Comparison of ENCODE assay signal across 9 cellular contexts in the genomic region with DNA sequence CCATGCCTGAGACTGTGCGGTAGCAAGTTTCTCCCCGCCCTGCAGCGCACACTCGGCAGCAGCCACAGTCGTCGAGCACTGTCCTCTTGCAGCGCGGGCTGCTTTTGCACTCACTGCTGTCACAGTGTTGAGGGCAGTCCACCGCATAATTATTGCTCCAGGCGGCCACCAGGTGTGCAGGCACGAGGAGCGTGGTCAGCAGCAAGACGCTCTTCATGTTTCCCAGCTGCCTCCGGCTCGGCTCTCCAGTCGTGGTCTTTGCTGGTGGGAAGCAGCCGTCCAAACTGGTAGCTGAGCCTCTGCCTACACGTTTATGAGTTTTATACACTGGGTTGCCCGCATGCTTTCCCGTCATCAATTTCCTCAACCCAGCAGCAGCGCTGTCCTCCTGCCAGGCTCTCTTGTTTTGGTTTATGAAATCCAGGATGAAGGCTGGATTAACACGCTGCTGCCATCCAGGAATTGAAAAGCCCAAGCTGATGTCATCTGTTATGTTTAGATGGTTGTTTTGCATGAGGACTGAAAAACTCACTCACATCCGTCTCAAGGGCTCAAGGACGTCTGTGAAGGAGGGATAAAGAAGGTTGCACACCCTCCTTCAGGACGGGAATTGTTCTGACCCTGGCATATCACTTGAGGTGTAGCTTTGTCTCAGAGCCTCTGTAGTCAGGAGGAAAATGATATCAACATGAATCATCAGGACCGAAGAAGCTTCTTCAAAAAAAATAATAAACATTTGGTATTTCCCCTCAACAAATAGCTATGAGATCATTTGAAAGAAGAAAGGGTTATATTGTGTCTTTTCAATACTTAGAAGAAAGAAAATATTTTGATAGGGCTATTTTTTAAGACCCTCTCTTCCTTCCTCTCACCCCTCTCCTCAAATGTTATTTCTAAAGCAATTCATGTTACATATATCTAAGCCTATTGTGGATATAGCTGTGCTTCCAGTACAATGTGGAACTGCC. TPM values are rescaled to one million over a fixed set of nuclear protein-coding genes. Genes with fewer than 3 reads are reported as not detected.
A peak's percentile ranks its signal among the peaks of the same experiment; 100 is the strongest.
DNase-seq lines count a peak whose midpoint lies in the region; ATAC-seq and TF ChIP-seq lines count a peak whose summit lies in the region.
"Had no signal": no experiment of that assay in that cellular context is flagged by ENCODE, and none has a peak within 500 bp of the region (broad histone marks: within the 10 kb centered on the region; RNA-seq: fewer than 3 reads in every experiment).

A gene with protein sequence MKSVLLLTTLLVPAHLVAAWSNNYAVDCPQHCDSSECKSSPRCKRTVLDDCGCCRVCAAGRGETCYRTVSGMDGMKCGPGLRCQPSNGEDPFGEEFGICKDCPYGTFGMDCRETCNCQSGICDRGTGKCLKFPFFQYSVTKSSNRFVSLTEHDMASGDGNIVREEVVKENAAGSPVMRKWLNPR (minus strand): TSS at position 293 of the 968 bp plus-strand sequence. CDS start 76 bp downstream, at position 217.

- peak within 1 kb of the TSS; percentile 38 for H3K4me3 Mint-ChIP-seq in CD8-positive, alpha-beta T cell
- peak within 1 kb of the TSS; percentile 87 for H3K4me3 Mint-ChIP-seq in natural killer cell
- H3K4me3 Mint-ChIP-seq: activated naive CD4-positive, alpha-beta T cell treated with anti-CD3 and anti-CD28 coated beads, Interleukin-2, amount 10 ng/mL, durations not matched to agents 7 days and 5 days had no signal

- H3K9me3 Mint-ChIP-seq in CD8-positive, alpha-beta T cell, result no peaks in the 10 kb centered on the region
- no peaks in the 10 kb centered on the region for H3K9me3 Mint-ChIP-seq in natural killer cell

- peaks cover 2% of the 10 kb centered on the region for H3K27me3 Mint-ChIP-seq in CD8-positive, alpha-beta T cell (ENCODE audit: low read depth)
- H3K27me3 Mint-ChIP-seq in natural killer cell (ENCODE audit: low read depth in 2 of 2), result no peaks in the 10 kb centered on the region

- H3K4me1 ChIP-seq in CD8-positive, alpha-beta T cell (ENCODE audit: insufficient read depth, low read length), result peaks cover 26% of the 10 kb centered on the region

- POLR2A ChIA-PET in CD8-positive, alpha-beta T cell (lab: Charles Lee), result interaction anchor here (1.2 kb wide), 1 partner anchor 14 kb away, joined by 3 read pairs; no protein-coding TSS in a partner anchor

- H3K27me3 ChIP-seq in CD8-positive, alpha-beta T cell (ENCODE audit: insufficient read depth, low read length), result no peaks in the 10 kb centered on the region

- H3K4me1 Mint-ChIP-seq in CD8-positive, alpha-beta T cell (ENCODE audit: low read depth), result peaks cover 42% of the 10 kb centered on the region
- peaks cover 62 to 76% of the 10 kb centered on the region in 2 donors for H3K4me1 Mint-ChIP-seq in natural killer cell

- H3K4me3 ChIP-seq in CD8-positive, alpha-beta T cell (ENCODE audit: low read depth, low read length), result no peak within 1 kb of the TSS
- peak within 1 kb of the TSS; percentile 40 for H3K4me3 ChIP-seq in choroid plexus epithelial cell (ENCODE audit: low read depth, low read length)

- H3K9me3 ChIP-seq in CD8-positive, alpha-beta T cell (ENCODE audit: low read length), result no peaks in the 10 kb centered on the region

- H3K27ac Mint-ChIP-seq in CD8-positive, alpha-beta T cell, result no peak within 1 kb of the TSS
- H3K27ac Mint-ChIP-seq in natural killer cell, result peak within 1 kb of the TSS; percentile 9 to 53
- H3K27ac Mint-ChIP-seq: activated naive CD4-positive, alpha-beta T cell treated with anti-CD3 and anti-CD28 coated beads, Interleukin-2, amount 10 ng/mL, durations not matched to agents 7 days and 5 days had no signal

- H3K27ac ChIP-seq in CD8-positive, alpha-beta T cell (ENCODE audit: low read depth, low read length), result no peak within 1 kb of the TSS

- TF ChIP-seq CTCF in CD8-positive, alpha-beta T cell (IDR thresholded peaks at IDR 0.05), result no peak
- TF ChIP-seq CTCF in choroid plexus epithelial cell (conservative IDR thresholded peaks at IDR 0.05; ENCODE audit: low read depth, low read length), result peak; percentile 25
- no peak for TF ChIP-seq CTCF in natural killer cell (IDR thresholded peaks at IDR 0.05)

- no peaks in the 10 kb centered on the region for H3K36me3 Mint-ChIP-seq in CD8-positive, alpha-beta T cell
- H3K36me3 Mint-ChIP-seq in natural killer cell, result no peaks in the 10 kb centered on the region

- DNase-seq in CD8-positive, alpha-beta T cell, result no peak
- peak; percentile 10 for DNase-seq in HuH-7 (ENCODE audit: low spot score)
- peak; percentile 68 for DNase-seq in choroid plexus epithelial cell (ENCODE audit: low read depth)
- no peak for DNase-seq in natural killer cell
- no peak for DNase-seq in Ammon's horn (ENCODE audit: low spot score)
- no peak for DNase-seq in NCI-H446 (lab: John Stamatoyannopoulos, UW)
- DNase-seq: activated naive CD4-positive, alpha-beta T cell treated with anti-CD3 and anti-CD28 coated beads, Interleukin-2, amount 10 ng/mL, durations not matched to agents 7 days and 5 days had no signal

- intact Hi-C loops in CD8-positive, alpha-beta T cell (cut with DNase I, micrococcal nuclease), result no loop called here
- intact Hi-C loops in natural killer cell (cut with micrococcal nuclease), result no loop called here

- CTCF ChIA-PET in CD8-positive, alpha-beta T cell (lab: Charles Lee), result interaction anchor here (1.1 to 2.2 kb wide), 4 partner anchors 11 to 161 kb away, joined by 3 to 8 read pairs (median 3); no protein-coding TSS in a partner anchor

- H3K36me3 ChIP-seq in CD8-positive, alpha-beta T cell (ENCODE audit: insufficient read depth, low read length), result no peaks in the 10 kb centered on the region

- no peak for ATAC-seq in CD8-positive, alpha-beta T cell
- ATAC-seq in natural killer cell, result peak; percentile 40 to 79 (median 45)
- ATAC-seq in GM18520 (IDR thresholded peaks at IDR 0.05; ENCODE audit: unreplicated experiment), result no peak
- ATAC-seq in HG03175 (IDR thresholded peaks at IDR 0.05; ENCODE audit: unreplicated experiment), result no peak

RNA-seq across cellular contexts. Expression of the gene that starts here (rescaled TPM):
- total RNA-seq in CD8-positive, alpha-beta T cell, result not detected
- 1 to 10 TPM in 1 of 3 donors, under 1 TPM in 2; 0.87 to 1.2 (median 0.95) TPM for total RNA-seq in natural killer cell

Comparison
In these comparisons a context has a peak if more than half of its experiments do, and no peak if none do; other contexts are left out.
1. ATAC-seq: peak in natural killer cell (3 of 3); none in CD8-positive, alpha-beta T cell (single experiment), GM18520 (single experiment) and HG03175 (single experiment).
2. DNase-seq: peak in HuH-7 (single experiment) and choroid plexus epithelial cell (single experiment); none in CD8-positive, alpha-beta T cell (0 of 7), natural killer cell (single experiment), Ammon's horn (single experiment) and NCI-H446 (0 of 2).